13 cellular contexts compared by ENCODE assay signal in the genomic region with DNA sequence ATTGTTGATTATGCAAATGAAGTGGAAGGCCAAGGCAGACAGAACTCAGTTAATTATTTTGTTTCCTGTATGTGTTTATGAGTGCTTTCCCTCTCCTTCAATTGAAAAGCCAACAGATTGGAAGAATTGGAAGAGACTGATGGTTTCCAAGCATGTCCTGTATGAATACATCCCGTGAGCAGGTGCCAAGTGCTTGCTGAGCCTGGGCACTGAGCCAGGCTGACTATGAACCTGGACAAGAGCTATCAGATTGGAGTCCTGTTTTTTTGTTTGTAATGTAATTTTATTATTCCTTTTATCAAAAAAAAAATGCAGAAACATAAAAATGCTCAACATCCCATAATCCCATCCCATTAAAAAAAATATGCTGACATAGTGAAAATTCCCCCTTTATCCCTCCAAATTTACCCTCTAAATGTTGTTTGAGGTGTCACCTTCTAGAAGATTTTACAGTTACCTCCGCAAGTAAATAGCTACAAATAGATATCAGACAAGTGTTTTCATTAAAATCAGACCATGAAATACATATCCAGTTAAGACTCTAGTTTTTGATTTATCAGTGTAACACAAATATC.
DNase-seq lines count a peak whose midpoint lies in the region; ATAC-seq and TF ChIP-seq lines count a peak whose summit lies in the region.
"Had no signal": no experiment of that assay in that cellular context is flagged by ENCODE, and none has a peak within 500 bp of the region (broad histone marks: within the 10 kb centered on the region; RNA-seq: fewer than 3 reads in every experiment).

No MANE protein-coding gene starts in this region.

- DNase-seq in DMS 273 (lab: John Stamatoyannopoulos, UW; ENCODE audit: unreplicated experiment), result peak; percentile 47
- no peak for DNase-seq in DMS 273 treated with DMSO at 0.1 percent for 48 hours (lab: John Stamatoyannopoulos, UW)
- peak; percentile 69 for DNase-seq in NCI-H2029 treated with DMSO at 0.1 percent for 48 hours (lab: John Stamatoyannopoulos, UW)
- peak; percentile 93 for DNase-seq in NCI-H69 (lab: John Stamatoyannopoulos, UW)
- no peak for DNase-seq in glutamatergic neuron
- no peak for DNase-seq in CD14-positive monocyte (ENCODE audit: low spot score)
- DNase-seq: activated CD8-positive, alpha-beta memory T cell treated with anti-CD3 and anti-CD28 coated beads, Interleukin-2, amount 50 U/mL, for 48 hours had no signal

- no peak overlapping the region for H3K4me3 Mint-ChIP-seq in glutamatergic neuron (ENCODE audit: unreplicated experiment)
- no peak overlapping the region for H3K4me3 Mint-ChIP-seq in CD14-positive monocyte
- H3K4me3 Mint-ChIP-seq: stimulated activated memory B cell treated with anti-CD40 and anti-IgM and Interleukin-4, amounts not matched to agents 10 μg/mL and 1 μg/mL and 100 μg/mL, for 72 hours had no signal

- H3K27me3 ChIP-seq in liver (ENCODE audit: control insufficient read depth in 4 of 4, insufficient read depth in 4 of 4, low read length in 3 of 4), result no peaks in the 10 kb centered on the region

- TF ChIP-seq CTCF in liver (IDR thresholded peaks at IDR 0.05; ENCODE audit: low read depth, low read length, missing input control) (no peak), glutamatergic neuron (IDR thresholded peaks at IDR 0.05; ENCODE audit: partially characterized antibody, unreplicated experiment) (no peak), CD14-positive monocyte (IDR thresholded peaks at IDR 0.05) (no peak)

- no peaks in the 10 kb centered on the region for H3K9me3 Mint-ChIP-seq in glutamatergic neuron (ENCODE audit: unreplicated experiment)
- no peaks in the 10 kb centered on the region for H3K9me3 Mint-ChIP-seq in CD14-positive monocyte
- H3K9me3 Mint-ChIP-seq: activated naive CD4-positive, alpha-beta T cell treated with anti-CD3 and anti-CD28 coated beads, Interleukin-2, amount 50 U/mL, for 72 hours; stimulated activated memory B cell treated with anti-CD40 and anti-IgM and Interleukin-4, amounts not matched to agents 10 μg/mL and 1 μg/mL and 100 μg/mL, for 72 hours had no signal

- peaks cover 11% of the 10 kb centered on the region for H3K4me1 Mint-ChIP-seq in glutamatergic neuron (ENCODE audit: low read depth, unreplicated experiment)
- no peaks in the 10 kb centered on the region for H3K4me1 Mint-ChIP-seq in CD14-positive monocyte

- no peak for TF ChIP-seq RAD21 in liver (IDR thresholded peaks at IDR 0.05)

- peaks cover 0 to 9% (median 3%) of the 10 kb centered on the region in 4 donors for H3K4me1 ChIP-seq in liver (ENCODE audit: control insufficient read depth in 4 of 4, insufficient read depth in 4 of 4, low read length in 3 of 4)

- intact Hi-C loops in CD14-positive monocyte (cut with micrococcal nuclease), result no loop called here

- no peak overlapping the region for H3K4me3 ChIP-seq in liver (ENCODE audit: low read depth in 1 of 3, low read length in 3 of 3)

- H3K27me3 Mint-ChIP-seq in glutamatergic neuron (ENCODE audit: unreplicated experiment), result peaks cover 3% of the 10 kb centered on the region
- peaks cover 0 to 2% (median 2%) of the 10 kb centered on the region in 3 donors for H3K27me3 Mint-ChIP-seq in CD14-positive monocyte (ENCODE audit: low read depth in 3 of 3)

- H3K9ac ChIP-seq in liver (ENCODE audit: low read depth in 1 of 2, low read length in 2 of 2), result no peak overlapping the region

- no peaks in the 10 kb centered on the region for H3K36me3 ChIP-seq in liver (ENCODE audit: control insufficient read depth in 4 of 4, insufficient read depth in 3 of 4, low read depth in 1 of 4, low read length in 3 of 4)

- H3K27ac Mint-ChIP-seq in glutamatergic neuron (ENCODE audit: unreplicated experiment) (no peak overlapping the region), CD14-positive monocyte (no peak overlapping the region)
- H3K27ac Mint-ChIP-seq: activated naive CD4-positive, alpha-beta T cell treated with anti-CD3 and anti-CD28 coated beads, Interleukin-2, amount 50 U/mL, for 72 hours; stimulated activated memory B cell treated with anti-CD40 and anti-IgM and Interleukin-4, amounts not matched to agents 10 μg/mL and 1 μg/mL and 100 μg/mL, for 72 hours had no signal

- H3K9me3 ChIP-seq in liver (ENCODE audit: control insufficient read depth in 4 of 4, low read length in 3 of 4), result no peaks in the 10 kb centered on the region

- WGBS in liver, result 47% methylated on average over 2 of the region's 2 CpGs

- H3K36me3 Mint-ChIP-seq in glutamatergic neuron (ENCODE audit: unreplicated experiment) (no peaks in the 10 kb centered on the region), CD14-positive monocyte (no peaks in the 10 kb centered on the region)
- H3K36me3 Mint-ChIP-seq: activated naive CD4-positive, alpha-beta T cell treated with anti-CD3 and anti-CD28 coated beads, Interleukin-2, amount 50 U/mL, for 72 hours; stimulated activated memory B cell treated with anti-CD40 and anti-IgM and Interleukin-4, amounts not matched to agents 10 μg/mL and 1 μg/mL and 100 μg/mL, for 72 hours had no signal

- no peak for ATAC-seq in GM21526 (IDR thresholded peaks at IDR 0.05; ENCODE audit: low FRiP score, unreplicated experiment)
- ATAC-seq: activated CD4-positive, CD25-positive, alpha-beta regulatory T cell treated with anti-CD3 and anti-CD28 coated beads, Interleukin-2, amount 50 U/mL, for 24 hours; activated naive CD4-positive, alpha-beta T cell treated with anti-CD3 and anti-CD28 coated beads, Interleukin-2, amount 50 U/mL, for 72 hours had no signal

- H3K27ac ChIP-seq in liver (ENCODE audit: low read depth in 1 of 2, low read length in 2 of 2), result no peak overlapping the region
- H3K27ac ChIP-seq: 22Rv1 had no signal

TF ChIP-seq in liver, 16 proteins besides CTCF, POLR2A, EP300 and RAD21:
- TF ChIP-seq ATF3 (IDR thresholded peaks at IDR 0.05) (no peak), HNF4A (conservative IDR thresholded peaks at IDR 0.05) (peak; percentile 49 to 67)

Comparison
In these comparisons a context has a peak if more than half of its experiments do, and no peak if none do; other contexts are left out.
1. DNase-seq: peak in DMS 273 (single experiment), NCI-H2029 treated with DMSO at 0.1 percent for 48 hours (single experiment) and NCI-H69 (single experiment); none in DMS 273 treated with DMSO at 0.1 percent for 48 hours (single experiment), glutamatergic neuron (single experiment) and CD14-positive monocyte (single experiment).